Comparison of ENCODE assay signal across 2 cellular contexts in genomic region chr20:19631410-19631809, GRCh38.
TF ChIP-seq lines count a peak whose summit lies in the region.

No MANE protein-coding gene starts in this region.

TF ChIP-seq in IMR-90, 13 proteins besides CTCF, POLR2A, EP300 and RAD21:
- TF ChIP-seq USF2 (IDR thresholded peaks at IDR 0.05; ENCODE audit: low read depth, low read length) (peak; percentile 76), MAZ (IDR thresholded peaks at IDR 0.05; ENCODE audit: borderline replicate concordance, low read depth, low read length) (no peak)

TF ChIP-seq in GM12878, 131 proteins besides CTCF, POLR2A, EP300 and RAD21:
- no peak for TF ChIP-seq PAX5 (IDR thresholded peaks at IDR 0.05; ENCODE audit: borderline replicate concordance, low read depth, low read length)
- no peak for TF ChIP-seq RBBP5 (conservative IDR thresholded peaks at IDR 0.05)
- 0 out of 2 replicates have a peak, but pooled peaks have one; percentile 13 for TF ChIP-seq RAD51 (IDR thresholded peaks at IDR 0.05)
- no peak for TF ChIP-seq RFX5 (IDR thresholded peaks at IDR 0.05; ENCODE audit: low read depth, low read length)
